1 cellular context compared by ENCODE assay signal in genomic region chr15:72796515-72797337, GRCh38.
A peak's percentile ranks its signal among the peaks of the same experiment; 100 is the strongest.
TF ChIP-seq lines count a peak whose summit lies in the region.

No MANE protein-coding gene starts in this region.

TF ChIP-seq in K562, 482 proteins besides CTCF, POLR2A, EP300 and RAD21 (continued from another document):
- TF ChIP-seq CHD7 (IDR thresholded peaks at IDR 0.05; ENCODE audit: low read depth, low read length): no peak
- TF ChIP-seq ZNF695 (CRISPR knock-in tag; IDR thresholded peaks at IDR 0.05): no peak
- TF ChIP-seq REST (CRISPR knock-in tag; IDR thresholded peaks at IDR 0.05; ENCODE audit: low read depth): no peak
- no peak for TF ChIP-seq ARID2 (IDR thresholded peaks at IDR 0.05)
- no peak for TF ChIP-seq MYBL2 (IDR thresholded peaks at IDR 0.05; ENCODE audit: low read depth)
- no peak for TF ChIP-seq MYBL2 (CRISPR knock-in tag; IDR thresholded peaks at IDR 0.05; ENCODE audit: borderline replicate concordance)
- TF ChIP-seq CCNT2 (IDR thresholded peaks at IDR 0.05; ENCODE audit: borderline replicate concordance, extremely low read depth, insufficient read length, low read depth, low read length): peak; percentile 25
- peak; percentile 40; the same call in 1 of the 2 replicates for TF ChIP-seq SMC3 (conservative IDR thresholded peaks at IDR 0.05; ENCODE audit: insufficient read depth, low read depth, low read length)
- TF ChIP-seq FOXP1 (CRISPR knock-in tag; IDR thresholded peaks at IDR 0.05): no peak
- TF ChIP-seq KLF13 (tag; IDR thresholded peaks at IDR 0.05; ENCODE audit: borderline replicate concordance, low read depth): 0 out of 2 replicates have a peak, but pooled peaks have one; percentile 41
- TF ChIP-seq SMARCA5 (IDR thresholded peaks at IDR 0.05): peak; percentile 52; the same call in 1 of the 2 replicates
- TF ChIP-seq RB1 (IDR thresholded peaks at IDR 0.05; ENCODE audit: low read depth): 0 out of 2 replicates have a peak, but pooled peaks have one; percentile 63
- TF ChIP-seq IFI16 (CRISPR knock-in tag; IDR thresholded peaks at IDR 0.05): no peak
- peak; percentile 80; the same call in 1 of the 2 replicates for TF ChIP-seq ZBTB7A (IDR thresholded peaks at IDR 0.05; ENCODE audit: borderline replicate concordance, control insufficient read depth, low read depth, low read length)
- peak; percentile 89 for TF ChIP-seq ZNF436 (CRISPR knock-in tag; IDR thresholded peaks at IDR 0.05)
- peak; percentile 23; the same call in 1 of the 2 replicates for TF ChIP-seq RBFOX2 (IDR thresholded peaks at IDR 0.05; ENCODE audit: low read depth, low read length)
- TF ChIP-seq TAF1 (IDR thresholded peaks at IDR 0.05; ENCODE audit: control insufficient read depth, extremely low read depth, insufficient read depth, low read length, severe bottlenecking): no peak
- no peak for TF ChIP-seq NCOA1 (IDR thresholded peaks at IDR 0.05; ENCODE audit: low read depth)
- peak in 1 of 2 experiments; percentile 58 for TF ChIP-seq E2F6 (IDR thresholded peaks at IDR 0.05; ENCODE audit: borderline replicate concordance in 1 of 2, extremely low read depth in 1 of 2, insufficient read depth in 1 of 2, insufficient read length in 1 of 2, low read depth in 1 of 2, low read length in 1 of 2, poor library complexity in 1 of 2, severe bottlenecking in 1 of 2)
- TF ChIP-seq RBM25 (IDR thresholded peaks at IDR 0.05; ENCODE audit: low read depth, low read length, severe bottlenecking): peak; percentile 44
- TF ChIP-seq RCOR1 (IDR thresholded peaks at IDR 0.05; ENCODE audit: borderline replicate concordance in 1 of 2, low read depth in 2 of 2, low read length in 2 of 2): peak in 1 of 2 experiments; percentile 6; a peak in 1 of 4 replicates
- TF ChIP-seq IRF2 (CRISPR knock-in tag; IDR thresholded peaks at IDR 0.05): no peak
- no peak for TF ChIP-seq SRSF3 (IDR thresholded peaks at IDR 0.05; ENCODE audit: insufficient read depth, low read length)
- no peak for TF ChIP-seq CEBPB (tag; IDR thresholded peaks at IDR 0.05)
- TF ChIP-seq ZFP36 (IDR thresholded peaks at IDR 0.05; ENCODE audit: low read depth, low read length, partially characterized antibody): peak; percentile 98
- peak; percentile 49 for TF ChIP-seq CXXC5 (CRISPR knock-in tag; IDR thresholded peaks at IDR 0.05)
- peak; percentile 77 for TF ChIP-seq CTCFL (IDR thresholded peaks at IDR 0.05; ENCODE audit: borderline replicate concordance, insufficient read depth, low read depth, low read length, poor library complexity, severe bottlenecking)
- TF ChIP-seq BCOR (IDR thresholded peaks at IDR 0.05): peak; percentile 49; the same call in 1 of the 2 replicates
